8 cellular contexts compared by ENCODE assay signal in genomic region chr11:57311109-57311936, GRCh38. TPM values are rescaled to one million over a fixed set of nuclear protein-coding genes. Genes with fewer than 3 reads are reported as not detected.
DNase-seq lines count a peak whose midpoint lies in the region; ATAC-seq, FAIRE-seq and TF ChIP-seq lines count a peak whose summit lies in the region.

No MANE protein-coding gene starts in this region.

- TF ChIP-seq EP300 in transverse colon (IDR thresholded peaks at IDR 0.05; ENCODE audit: low read depth) = no peak

- H3K9me3 Mint-ChIP-seq in activated naive CD4-positive, alpha-beta T cell treated with anti-CD3 and anti-CD28 coated beads for 36 hours = no peaks in the 10 kb centered on the region

- H3K4me3 ChIP-seq in transverse colon = peak overlapping the region; percentile 33 to 55 (median 36)

- H3K27me3 Mint-ChIP-seq in activated naive CD4-positive, alpha-beta T cell treated with anti-CD3 and anti-CD28 coated beads for 36 hours (ENCODE audit: low read depth) = no peaks in the 10 kb centered on the region

- WGBS in transverse colon (ENCODE audit: low coverage in 1 of 2), 2 donors = 4% methylated on average over 18 of the region's 31 CpGs; no CpG with 5 or more reads in 1 of the 2 donors

- CTCF ChIA-PET in activated naive CD4-positive, alpha-beta T cell treated with anti-CD3 and anti-CD28 coated beads for 36 hours (lab: Charles Lee) = interaction anchor here (0.9 to 1.1 kb wide), 3 partner anchors 9 to 192 kb away, joined by 3 to 4 read pairs (median 3); no protein-coding TSS in a partner anchor

- peaks cover 11% of the 10 kb centered on the region for H3K36me3 Mint-ChIP-seq in activated naive CD4-positive, alpha-beta T cell treated with anti-CD3 and anti-CD28 coated beads for 36 hours (ENCODE audit: low read depth)

- no peak for TF ChIP-seq CTCF in C4-2B (conservative IDR thresholded peaks at IDR 0.05)
- no peak for TF ChIP-seq CTCF in transverse colon (IDR thresholded peaks at IDR 0.05)

- ATAC-seq in GM19372 (IDR thresholded peaks at IDR 0.05; ENCODE audit: low read depth, unreplicated experiment) (peak; percentile 81), HG03439 (IDR thresholded peaks at IDR 0.05; ENCODE audit: unreplicated experiment) (peak; percentile 91)

- peak; percentile 82 for TF ChIP-seq POLR2A in transverse colon (IDR thresholded peaks at IDR 0.05)

- H3K36me3 ChIP-seq in transverse colon = peaks cover 0 to 12% (median 2%) of the 10 kb centered on the region in 4 donors

- in situ Hi-C loops in transverse colon (cut with MboI; ENCODE audit: low pct_ligation_motif_present in 1 of 4, low pct_unique_long_range_greater_than_20kb in 1 of 4, low sequenced_read_pairs in 3 of 4) = no loop called here

- H3K27ac Mint-ChIP-seq in activated naive CD4-positive, alpha-beta T cell treated with anti-CD3 and anti-CD28 coated beads for 36 hours = no peak overlapping the region

- peaks cover 13 to 72% (median 40%) of the 10 kb centered on the region in 4 donors for H3K4me1 ChIP-seq in transverse colon

- H3K4me3 Mint-ChIP-seq in activated naive CD4-positive, alpha-beta T cell treated with anti-CD3 and anti-CD28 coated beads for 36 hours = no peak overlapping the region

- no peak for FAIRE-seq in frontal cortex (lab: Jason Lieb, UNC)

- H3K9me3 ChIP-seq in transverse colon = no peaks in the 10 kb centered on the region

- H3K27ac ChIP-seq in C4-2B (peak overlapping the region; percentile 83), transverse colon (peak overlapping the region; percentile 87 to 93 (median 88))

- peak; percentile 89 for DNase-seq in activated naive CD4-positive, alpha-beta T cell treated with anti-CD3 and anti-CD28 coated beads for 36 hours
- DNase-seq in frontal cortex (ENCODE audit: low spot score in 2 of 2) (peak; percentile 67 to 90), nucleus accumbens (lab: John Stamatoyannopoulos, UW) (peak in 52 of 56 donors; percentile 12 to 82 (median 52)), transverse colon (peak; percentile 92)

- H3K4me1 Mint-ChIP-seq in activated naive CD4-positive, alpha-beta T cell treated with anti-CD3 and anti-CD28 coated beads for 36 hours (ENCODE audit: low read depth) = peaks cover 17% of the 10 kb centered on the region

- no peaks in the 10 kb centered on the region for H3K27me3 ChIP-seq in transverse colon

- intact Hi-C loops in activated naive CD4-positive, alpha-beta T cell treated with anti-CD3 and anti-CD28 coated beads for 36 hours (cut with micrococcal nuclease) = loop anchor here (1.0 kb wide), 2 partner anchors 14 to 24 kb away; partner anchors contain the start of gene SSRP1
- intact Hi-C loops in transverse colon (cut with DNase I; ENCODE audit: low total_unique reads) = no loop called here

TF ChIP-seq in PFSK-1, 5 proteins besides CTCF, POLR2A, EP300 and RAD21:
- TF ChIP-seq POLR2AphosphoS5 (IDR thresholded peaks at IDR 0.05; ENCODE audit: low read depth, low read length) = no peak; the same call in 1 of the 2 replicates
- TF ChIP-seq SIN3A (IDR thresholded peaks at IDR 0.05; ENCODE audit: borderline replicate concordance, insufficient read depth, low read length) = peak; percentile 88; the same call in 1 of the 2 replicates
- TF ChIP-seq, protein P1, sequence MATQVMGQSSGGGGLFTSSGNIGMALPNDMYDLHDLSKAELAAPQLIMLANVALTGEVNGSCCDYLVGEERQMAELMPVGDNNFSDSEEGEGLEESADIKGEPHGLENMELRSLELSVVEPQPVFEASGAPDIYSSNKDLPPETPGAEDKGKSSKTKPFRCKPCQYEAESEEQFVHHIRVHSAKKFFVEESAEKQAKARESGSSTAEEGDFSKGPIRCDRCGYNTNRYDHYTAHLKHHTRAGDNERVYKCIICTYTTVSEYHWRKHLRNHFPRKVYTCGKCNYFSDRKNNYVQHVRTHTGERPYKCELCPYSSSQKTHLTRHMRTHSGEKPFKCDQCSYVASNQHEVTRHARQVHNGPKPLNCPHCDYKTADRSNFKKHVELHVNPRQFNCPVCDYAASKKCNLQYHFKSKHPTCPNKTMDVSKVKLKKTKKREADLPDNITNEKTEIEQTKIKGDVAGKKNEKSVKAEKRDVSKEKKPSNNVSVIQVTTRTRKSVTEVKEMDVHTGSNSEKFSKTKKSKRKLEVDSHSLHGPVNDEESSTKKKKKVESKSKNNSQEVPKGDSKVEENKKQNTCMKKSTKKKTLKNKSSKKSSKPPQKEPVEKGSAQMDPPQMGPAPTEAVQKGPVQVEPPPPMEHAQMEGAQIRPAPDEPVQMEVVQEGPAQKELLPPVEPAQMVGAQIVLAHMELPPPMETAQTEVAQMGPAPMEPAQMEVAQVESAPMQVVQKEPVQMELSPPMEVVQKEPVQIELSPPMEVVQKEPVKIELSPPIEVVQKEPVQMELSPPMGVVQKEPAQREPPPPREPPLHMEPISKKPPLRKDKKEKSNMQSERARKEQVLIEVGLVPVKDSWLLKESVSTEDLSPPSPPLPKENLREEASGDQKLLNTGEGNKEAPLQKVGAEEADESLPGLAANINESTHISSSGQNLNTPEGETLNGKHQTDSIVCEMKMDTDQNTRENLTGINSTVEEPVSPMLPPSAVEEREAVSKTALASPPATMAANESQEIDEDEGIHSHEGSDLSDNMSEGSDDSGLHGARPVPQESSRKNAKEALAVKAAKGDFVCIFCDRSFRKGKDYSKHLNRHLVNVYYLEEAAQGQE (IDR thresholded peaks at IDR 0.05; ENCODE audit: insufficient read depth in 1 of 2, low read depth in 2 of 2, low read length in 2 of 2) = peak in 1 of 2 experiments; percentile 17; a peak in 1 of 4 replicates
- no peak for TF ChIP-seq TAF1 (IDR thresholded peaks at IDR 0.05; ENCODE audit: borderline replicate concordance, insufficient read depth, low read length)
- peak; percentile 53 for TF ChIP-seq FOXP2 (optimal IDR thresholded peaks at IDR 0.05; ENCODE audit: borderline replicate concordance, extremely low read depth, extremely low read length, insufficient read depth)

RNA-seq across cellular contexts. Expression of gene TNKS1BP1, which starts 13.4 kb away (rescaled TPM):
- 127 TPM for polyA plus RNA-seq in PFSK-1 (2012; ENCODE audit: insufficient read length, low read depth)
- 10 to 100 TPM; 14.1 to 14.7 TPM for total RNA-seq in activated naive CD4-positive, alpha-beta T cell treated with anti-CD3 and anti-CD28 coated beads for 36 hours
- total RNA-seq in frontal cortex (20.0 TPM), transverse colon (100 to 1,000 TPM in 3 of 4 donors, 10 to 100 TPM in 1; 74.3 to 122 (median 119) TPM)

RNA-seq across cellular contexts. Expression of gene SSRP1, which starts 24.4 kb away (rescaled TPM):
- polyA plus RNA-seq in PFSK-1 (2012; ENCODE audit: insufficient read length, low read depth) = 268 TPM
- total RNA-seq in activated naive CD4-positive, alpha-beta T cell treated with anti-CD3 and anti-CD28 coated beads for 36 hours = 100 to 1,000 TPM; 304 to 322 TPM
- total RNA-seq in frontal cortex (53.8 TPM), transverse colon (10 to 100 TPM; 32.0 to 59.4 (median 45.5) TPM)

RNA-seq across cellular contexts. Expression of gene P2RX3, which starts 26.8 kb away (rescaled TPM):
- polyA plus RNA-seq in PFSK-1 (2012; ENCODE audit: insufficient read length, low read depth) = not detected
- total RNA-seq in activated naive CD4-positive, alpha-beta T cell treated with anti-CD3 and anti-CD28 coated beads for 36 hours = not detected
- total RNA-seq in frontal cortex (not detected), transverse colon (not detected)

Comparison
In these comparisons a context has a peak if more than half of its experiments do, and no peak if none do; other contexts are left out.
1. Peak in every context shown above with its lines: DNase-seq, ATAC-seq, H3K4me3 ChIP-seq and H3K27ac ChIP-seq.